ENCODE assay signal across 1 cellular context in the genomic region with DNA sequence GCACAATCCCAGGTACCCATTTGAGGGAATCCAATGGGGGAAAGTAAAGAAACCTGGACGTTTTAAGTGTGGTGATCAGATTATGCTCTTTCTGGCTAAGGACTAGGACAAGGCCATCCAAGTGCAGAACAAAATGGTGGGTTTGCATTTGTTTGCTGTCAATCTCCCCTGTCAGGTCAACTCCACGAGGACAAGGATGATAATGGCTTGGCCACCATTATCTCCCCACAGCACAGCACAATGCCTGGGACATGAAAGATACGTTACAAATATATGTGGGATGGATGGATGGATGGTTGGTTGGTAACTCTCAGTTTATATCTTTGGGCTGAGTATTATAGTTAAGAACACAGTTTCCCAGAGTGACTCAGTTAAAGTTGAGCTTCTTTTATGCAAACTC.
A peak's percentile ranks its signal among the peaks of the same experiment; 100 is the strongest.
TF ChIP-seq lines count a peak whose summit lies in the region.

No MANE protein-coding gene starts in this region.

TF ChIP-seq in K562, 482 proteins besides CTCF, POLR2A, EP300 and RAD21 (continues in another document):
- TF ChIP-seq, protein P1, sequence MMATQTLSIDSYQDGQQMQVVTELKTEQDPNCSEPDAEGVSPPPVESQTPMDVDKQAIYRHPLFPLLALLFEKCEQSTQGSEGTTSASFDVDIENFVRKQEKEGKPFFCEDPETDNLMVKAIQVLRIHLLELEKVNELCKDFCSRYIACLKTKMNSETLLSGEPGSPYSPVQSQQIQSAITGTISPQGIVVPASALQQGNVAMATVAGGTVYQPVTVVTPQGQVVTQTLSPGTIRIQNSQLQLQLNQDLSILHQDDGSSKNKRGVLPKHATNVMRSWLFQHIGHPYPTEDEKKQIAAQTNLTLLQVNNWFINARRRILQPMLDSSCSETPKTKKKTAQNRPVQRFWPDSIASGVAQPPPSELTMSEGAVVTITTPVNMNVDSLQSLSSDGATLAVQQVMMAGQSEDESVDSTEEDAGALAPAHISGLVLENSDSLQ (IDR thresholded peaks at IDR 0.05) = peak; percentile 89
- TF ChIP-seq ZNF24 (IDR thresholded peaks at IDR 0.05) = no peak
- TF ChIP-seq, protein P2, sequence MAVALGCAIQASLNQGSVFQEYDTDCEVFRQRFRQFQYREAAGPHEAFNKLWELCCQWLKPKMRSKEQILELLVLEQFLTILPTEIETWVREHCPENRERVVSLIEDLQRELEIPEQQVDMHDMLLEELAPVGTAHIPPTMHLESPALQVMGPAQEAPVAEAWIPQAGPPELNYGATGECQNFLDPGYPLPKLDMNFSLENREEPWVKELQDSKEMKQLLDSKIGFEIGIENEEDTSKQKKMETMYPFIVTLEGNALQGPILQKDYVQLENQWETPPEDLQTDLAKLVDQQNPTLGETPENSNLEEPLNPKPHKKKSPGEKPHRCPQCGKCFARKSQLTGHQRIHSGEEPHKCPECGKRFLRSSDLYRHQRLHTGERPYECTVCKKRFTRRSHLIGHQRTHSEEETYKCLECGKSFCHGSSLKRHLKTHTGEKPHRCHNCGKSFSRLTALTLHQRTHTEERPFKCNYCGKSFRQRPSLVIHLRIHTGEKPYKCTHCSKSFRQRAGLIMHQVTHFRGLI (CRISPR knock-in tag; IDR thresholded peaks at IDR 0.05) = no peak
- no peak for TF ChIP-seq ZBTB8A (IDR thresholded peaks at IDR 0.05; ENCODE audit: partially characterized antibody)
- TF ChIP-seq MTA3 (IDR thresholded peaks at IDR 0.05; ENCODE audit: borderline replicate concordance) = no peak
- TF ChIP-seq NBN (IDR thresholded peaks at IDR 0.05; ENCODE audit: low read depth) = no peak
- no peak for TF ChIP-seq GABPA (tag; conservative IDR thresholded peaks at IDR 0.05; ENCODE audit: low read depth)
- no peak for TF ChIP-seq ZNF408 (CRISPR knock-in tag; IDR thresholded peaks at IDR 0.05; ENCODE audit: low read depth)
- TF ChIP-seq BCOR (IDR thresholded peaks at IDR 0.05) = no peak
- peak; percentile 50; the same call in 1 of the 2 replicates for TF ChIP-seq DPF2 (IDR thresholded peaks at IDR 0.05)
- no peak for TF ChIP-seq RBM34 (IDR thresholded peaks at IDR 0.05; ENCODE audit: borderline replicate concordance, insufficient read depth, low read length)
- peak; percentile 47; the same call in 1 of the 2 replicates for TF ChIP-seq KLF16 (IDR thresholded peaks at IDR 0.05)
- TF ChIP-seq KLF10 (CRISPR knock-in tag; IDR thresholded peaks at IDR 0.05) = no peak
- TF ChIP-seq, protein P3, sequence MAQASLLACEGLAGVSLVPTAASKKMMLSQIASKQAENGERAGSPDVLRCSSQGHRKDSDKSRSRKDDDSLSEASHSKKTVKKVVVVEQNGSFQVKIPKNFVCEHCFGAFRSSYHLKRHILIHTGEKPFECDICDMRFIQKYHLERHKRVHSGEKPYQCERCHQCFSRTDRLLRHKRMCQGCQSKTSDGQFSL (CRISPR knock-in tag; IDR thresholded peaks at IDR 0.05) = no peak
- TF ChIP-seq, protein P3 (tag; IDR thresholded peaks at IDR 0.05) = no peak
- TF ChIP-seq PCBP1 (IDR thresholded peaks at IDR 0.05; ENCODE audit: low read depth, low read length, poor library complexity, severe bottlenecking) = no peak
- no peak for TF ChIP-seq ATF1 (CRISPR knock-in tag; IDR thresholded peaks at IDR 0.05)
- TF ChIP-seq ATF1 (tag; IDR thresholded peaks at IDR 0.05) = no peak
- TF ChIP-seq SOX6 (IDR thresholded peaks at IDR 0.05) = peak; percentile 65; the same call in 1 of the 2 replicates
- TF ChIP-seq ZBTB7A (IDR thresholded peaks at IDR 0.05; ENCODE audit: borderline replicate concordance, control insufficient read depth, low read depth, low read length) = no peak
- TF ChIP-seq OTX1 (CRISPR knock-in tag; IDR thresholded peaks at IDR 0.05) = no peak
- no peak for TF ChIP-seq ZNF280B (CRISPR knock-in tag; IDR thresholded peaks at IDR 0.05)
- no peak for TF ChIP-seq ZNF778 (CRISPR knock-in tag; IDR thresholded peaks at IDR 0.05)
- no peak for TF ChIP-seq FOXP4 (CRISPR knock-in tag; IDR thresholded peaks at IDR 0.05; ENCODE audit: borderline replicate concordance)
- TF ChIP-seq SAFB2 (IDR thresholded peaks at IDR 0.05; ENCODE audit: borderline replicate concordance, low read depth, low read length, severe bottlenecking) = no peak
- TF ChIP-seq HDGF (IDR thresholded peaks at IDR 0.05) = no peak
- TF ChIP-seq TAF15 (IDR thresholded peaks at IDR 0.05; ENCODE audit: low read depth, low read length) = no peak
- no peak for TF ChIP-seq ZFP30 (CRISPR knock-in tag; IDR thresholded peaks at IDR 0.05; ENCODE audit: borderline replicate concordance)
- no peak for TF ChIP-seq ZNF121 (CRISPR knock-in tag; conservative IDR thresholded peaks at IDR 0.05)
- peak; percentile 73 for TF ChIP-seq NCOR1 (IDR thresholded peaks at IDR 0.05)
- TF ChIP-seq, protein P4, sequence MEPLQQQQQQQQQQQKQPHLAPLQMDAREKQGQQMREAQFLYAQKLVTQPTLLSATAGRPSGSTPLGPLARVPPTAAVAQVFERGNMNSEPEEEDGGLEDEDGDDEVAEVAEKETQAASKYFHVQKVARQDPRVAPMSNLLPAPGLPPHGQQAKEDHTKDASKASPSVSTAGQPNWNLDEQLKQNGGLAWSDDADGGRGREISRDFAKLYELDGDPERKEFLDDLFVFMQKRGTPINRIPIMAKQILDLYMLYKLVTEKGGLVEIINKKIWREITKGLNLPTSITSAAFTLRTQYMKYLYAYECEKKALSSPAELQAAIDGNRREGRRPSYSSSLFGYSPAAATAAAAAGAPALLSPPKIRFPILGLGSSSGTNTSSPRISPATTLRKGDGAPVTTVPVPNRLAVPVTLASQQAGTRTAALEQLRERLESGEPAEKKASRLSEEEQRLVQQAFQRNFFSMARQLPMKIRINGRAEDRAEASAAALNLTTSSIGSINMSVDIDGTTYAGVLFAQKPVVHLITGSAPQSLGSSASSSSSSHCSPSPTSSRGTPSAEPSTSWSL (CRISPR knock-in tag; IDR thresholded peaks at IDR 0.05; ENCODE audit: borderline replicate concordance) = no peak
- TF ChIP-seq ZNF133 (CRISPR knock-in tag; IDR thresholded peaks at IDR 0.05) = no peak
- no peak for TF ChIP-seq PURB (CRISPR knock-in tag; IDR thresholded peaks at IDR 0.05; ENCODE audit: low read depth)
- TF ChIP-seq POLR2AphosphoS5 (IDR thresholded peaks at IDR 0.05; ENCODE audit: control insufficient read depth, insufficient read depth, low read depth, low read length) = peak; percentile 52; the same call in 1 of the 2 replicates
- TF ChIP-seq BRF1 (IDR thresholded peaks at IDR 0.05; ENCODE audit: borderline replicate concordance, extremely low read depth, insufficient read length) = no peak
- TF ChIP-seq, protein P5, sequence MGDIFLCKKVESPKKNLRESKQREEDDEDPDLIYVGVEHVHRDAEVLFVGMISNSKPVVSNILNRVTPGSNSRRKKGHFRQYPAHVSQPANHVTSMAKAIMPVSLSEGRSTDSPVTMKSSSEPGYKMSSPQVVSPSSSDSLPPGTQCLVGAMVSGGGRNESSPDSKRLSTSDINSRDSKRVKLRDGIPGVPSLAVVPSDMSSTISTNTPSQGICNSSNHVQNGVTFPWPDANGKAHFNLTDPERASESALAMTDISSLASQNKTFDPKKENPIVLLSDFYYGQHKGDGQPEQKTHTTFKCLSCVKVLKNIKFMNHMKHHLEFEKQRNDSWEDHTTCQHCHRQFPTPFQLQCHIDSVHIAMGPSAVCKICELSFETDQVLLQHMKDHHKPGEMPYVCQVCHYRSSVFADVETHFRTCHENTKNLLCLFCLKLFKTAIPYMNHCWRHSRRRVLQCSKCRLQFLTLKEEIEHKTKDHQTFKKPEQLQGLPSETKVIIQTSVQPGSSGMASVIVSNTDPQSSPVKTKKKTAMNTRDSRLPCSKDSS (IDR thresholded peaks at IDR 0.05; ENCODE audit: low read depth, partially characterized antibody) = no peak
- TF ChIP-seq YY1 (IDR thresholded peaks at IDR 0.05; ENCODE audit: borderline replicate concordance in 1 of 3, control insufficient read depth in 1 of 3, extremely low read depth in 1 of 3, insufficient read depth in 3 of 3, insufficient read length in 1 of 3, insufficient replicate concordance in 2 of 3, low read depth in 1 of 3, low read length in 2 of 3) = peak in 1 of 3 experiments; percentile 39
- no peak for TF ChIP-seq SMARCA4 (IDR thresholded peaks at IDR 0.05)
- TF ChIP-seq CBFA2T2 (conservative IDR thresholded peaks at IDR 0.05) = peak; percentile 79
- TF ChIP-seq DACH1 (IDR thresholded peaks at IDR 0.05; ENCODE audit: partially characterized antibody) = no peak
- no peak for TF ChIP-seq GATAD2B (IDR thresholded peaks at IDR 0.05; ENCODE audit: borderline replicate concordance)
- TF ChIP-seq ZKSCAN1 (IDR thresholded peaks at IDR 0.05; ENCODE audit: low read depth, low read length) = no peak
- TF ChIP-seq HMG20A (CRISPR knock-in tag; conservative IDR thresholded peaks at IDR 0.05) = no peak
- no peak for TF ChIP-seq POLR3A (IDR thresholded peaks at IDR 0.05; ENCODE audit: borderline replicate concordance, extremely low read depth, insufficient read depth, insufficient read length)
- TF ChIP-seq, protein P6, sequence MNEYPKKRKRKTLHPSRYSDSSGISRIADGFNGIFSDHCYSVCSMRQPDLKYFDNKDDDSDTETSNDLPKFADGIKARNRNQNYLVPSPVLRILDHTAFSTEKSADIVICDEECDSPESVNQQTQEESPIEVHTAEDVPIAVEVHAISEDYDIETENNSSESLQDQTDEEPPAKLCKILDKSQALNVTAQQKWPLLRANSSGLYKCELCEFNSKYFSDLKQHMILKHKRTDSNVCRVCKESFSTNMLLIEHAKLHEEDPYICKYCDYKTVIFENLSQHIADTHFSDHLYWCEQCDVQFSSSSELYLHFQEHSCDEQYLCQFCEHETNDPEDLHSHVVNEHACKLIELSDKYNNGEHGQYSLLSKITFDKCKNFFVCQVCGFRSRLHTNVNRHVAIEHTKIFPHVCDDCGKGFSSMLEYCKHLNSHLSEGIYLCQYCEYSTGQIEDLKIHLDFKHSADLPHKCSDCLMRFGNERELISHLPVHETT (CRISPR knock-in tag; conservative IDR thresholded peaks at IDR 0.05 in 1 of 2, IDR thresholded peaks at IDR 0.05 in 1 of 2) = no peak
- no peak for TF ChIP-seq DMBX1 (CRISPR knock-in tag; IDR thresholded peaks at IDR 0.05; ENCODE audit: borderline replicate concordance)
- TF ChIP-seq EHMT2 (IDR thresholded peaks at IDR 0.05) = no peak
- TF ChIP-seq RFX7 (CRISPR knock-in tag; IDR thresholded peaks at IDR 0.05) = no peak
- no peak for TF ChIP-seq C11orf30 (IDR thresholded peaks at IDR 0.05; ENCODE audit: low read depth)
- 0 out of 2 replicates have a peak, but pooled peaks have one; percentile 23 for TF ChIP-seq NFIC (IDR thresholded peaks at IDR 0.05)
- TF ChIP-seq ARID1B (IDR thresholded peaks at IDR 0.05) = peak; percentile 80
- no peak for TF ChIP-seq ZNF134 (CRISPR knock-in tag; conservative IDR thresholded peaks at IDR 0.05)
- TF ChIP-seq, protein P7, sequence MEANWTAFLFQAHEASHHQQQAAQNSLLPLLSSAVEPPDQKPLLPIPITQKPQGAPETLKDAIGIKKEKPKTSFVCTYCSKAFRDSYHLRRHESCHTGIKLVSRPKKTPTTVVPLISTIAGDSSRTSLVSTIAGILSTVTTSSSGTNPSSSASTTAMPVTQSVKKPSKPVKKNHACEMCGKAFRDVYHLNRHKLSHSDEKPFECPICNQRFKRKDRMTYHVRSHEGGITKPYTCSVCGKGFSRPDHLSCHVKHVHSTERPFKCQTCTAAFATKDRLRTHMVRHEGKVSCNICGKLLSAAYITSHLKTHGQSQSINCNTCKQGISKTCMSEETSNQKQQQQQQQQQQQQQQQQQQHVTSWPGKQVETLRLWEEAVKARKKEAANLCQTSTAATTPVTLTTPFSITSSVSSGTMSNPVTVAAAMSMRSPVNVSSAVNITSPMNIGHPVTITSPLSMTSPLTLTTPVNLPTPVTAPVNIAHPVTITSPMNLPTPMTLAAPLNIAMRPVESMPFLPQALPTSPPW (CRISPR knock-in tag; IDR thresholded peaks at IDR 0.05) = no peak
- peak; percentile 82 for TF ChIP-seq TAL1 (IDR thresholded peaks at IDR 0.05)
- TF ChIP-seq HLTF (IDR thresholded peaks at IDR 0.05) = no peak
- TF ChIP-seq EGR1 (conservative IDR thresholded peaks at IDR 0.05) = no peak
- TF ChIP-seq KDM1A (IDR thresholded peaks at IDR 0.05) = 0 out of 4 replicates have a peak, but pooled peaks of 1 of the 2 experiments have one; percentile 24
- TF ChIP-seq HCFC1 (IDR thresholded peaks at IDR 0.05; ENCODE audit: low read depth, low read length) = no peak
- peak; percentile 98 for TF ChIP-seq TCF3 (CRISPR knock-in tag; IDR thresholded peaks at IDR 0.05)
- peak; percentile 86 for TF ChIP-seq MEIS2 (IDR thresholded peaks at IDR 0.05; ENCODE audit: partially characterized antibody)
- no peak for TF ChIP-seq FOXA1 (IDR thresholded peaks at IDR 0.05; ENCODE audit: borderline replicate concordance)
- no peak for TF ChIP-seq NFYB (IDR thresholded peaks at IDR 0.05; ENCODE audit: extremely low read depth, insufficient read length)
- TF ChIP-seq ZNF830 (CRISPR knock-in tag; IDR thresholded peaks at IDR 0.05) = no peak
- TF ChIP-seq TEAD4 (IDR thresholded peaks at IDR 0.05; ENCODE audit: low read length) = peak; percentile 74
- no peak for TF ChIP-seq TEAD4 (CRISPR knock-in tag; IDR thresholded peaks at IDR 0.05; ENCODE audit: borderline replicate concordance)
- TF ChIP-seq KAT2B (IDR thresholded peaks at IDR 0.05; ENCODE audit: low read depth, low read length) = no peak
- no peak for TF ChIP-seq TCF7L2 (IDR thresholded peaks at IDR 0.05; ENCODE audit: low read depth, low read length)
